8 cellular contexts compared by ENCODE assay signal in genomic region chr19:19643158-19644053, GRCh38. TPM values are rescaled to one million over a fixed set of nuclear protein-coding genes. Genes with fewer than 3 reads are reported as not detected.
DNase-seq lines count a peak whose midpoint lies in the region; ATAC-seq and TF ChIP-seq lines count a peak whose summit lies in the region.

Gene GMIP, minus strand, starts transcription at chr19:19643657. Its CDS starts 128 bp downstream, at chr19:19643529.

- peak; percentile 95 for TF ChIP-seq CTCF in endodermal cell (conservative IDR thresholded peaks at IDR 0.05)

- 0 to 2% methylated on average over 17 to 49 of the region's 50 CpGs for WGBS in endodermal cell (ENCODE audit: insufficient coverage in 1 of 2, insufficient read length in 1 of 2), 2 experiments

- peak; percentile 92 for DNase-seq in AG20443 (ENCODE audit: low spot score)
- peak; percentile 55 to 77 for DNase-seq in NOMO-1 (lab: John Stamatoyannopoulos, UW; ENCODE audit: unreplicated experiment in 2 of 2)
- peak; percentile 96 for DNase-seq in endodermal cell
- DNase-seq in midbrain (lab: John Stamatoyannopoulos, UW) = peak; percentile 59
- peak; percentile 75 to 81 for DNase-seq in stimulated activated CD8-positive, alpha-beta memory T cell treated with anti-CD3 and anti-CD28 coated beads, Interleukin-4, amount 100 ng/mL, for 1 hour (ENCODE audit: low read depth in 2 of 2, low spot score in 1 of 2)

- H3K4me1 ChIP-seq in endodermal cell (ENCODE audit: control insufficient read depth, insufficient read depth, low read length) = peaks cover 4% of the 10 kb centered on the region

- ATAC-seq in GM19023 (IDR thresholded peaks at IDR 0.05; ENCODE audit: unreplicated experiment) = peak; percentile 71
- ATAC-seq in HG03342 (IDR thresholded peaks at IDR 0.05; ENCODE audit: unreplicated experiment) = peak; percentile 60

- H3K27me3 ChIP-seq in endodermal cell (ENCODE audit: control insufficient read depth, insufficient read depth, low read length, poor library complexity, severe bottlenecking) = no peaks in the 10 kb centered on the region

- peaks cover 27% of the 10 kb centered on the region for H3K36me3 Mint-ChIP-seq in endodermal cell (ENCODE audit: low read depth)

- H3K4me3 ChIP-seq in endodermal cell (ENCODE audit: low read length) = peak within 1 kb of the TSS; percentile 90

- H3K4me3 Mint-ChIP-seq in endodermal cell = peak within 1 kb of the TSS; percentile 88

- no peaks in the 10 kb centered on the region for H3K9me3 ChIP-seq in endodermal cell (ENCODE audit: control insufficient read depth, low read length)

- peak within 1 kb of the TSS; percentile 95 for H3K27ac Mint-ChIP-seq in endodermal cell

- peaks cover 8% of the 10 kb centered on the region for H3K4me1 Mint-ChIP-seq in endodermal cell

- H3K27ac ChIP-seq in endodermal cell (ENCODE audit: low read depth, low read length) = peak within 1 kb of the TSS; percentile 91

- peak within 1 kb of the TSS; percentile 76 for H3K9ac ChIP-seq in endodermal cell (ENCODE audit: extremely low read depth, low read length, poor library complexity, severe bottlenecking)

- peaks cover 35% of the 10 kb centered on the region for H3K36me3 ChIP-seq in endodermal cell (ENCODE audit: control insufficient read depth, insufficient read depth, low read length)

- CTCF ChIA-PET in activated CD8-positive, alpha-beta memory T cell treated with anti-CD3 and anti-CD28 coated beads for 36 hours (lab: Charles Lee) = interaction anchor here (0.5 to 3.5 kb wide), 24 partner anchors 9 to 315 kb away, joined by 3 to 32 read pairs (median 5); partner anchors contain the start of genes YJEFN3 and ZNF101

- H3K9me3 Mint-ChIP-seq in endodermal cell = no peaks in the 10 kb centered on the region

- H3K27me3 Mint-ChIP-seq in endodermal cell (ENCODE audit: insufficient read depth) = no peaks in the 10 kb centered on the region

- POLR2A ChIA-PET in activated CD8-positive, alpha-beta memory T cell treated with anti-CD3 and anti-CD28 coated beads for 36 hours (lab: Charles Lee) = no interaction called here

RNA-seq across cellular contexts. Expression of gene GMIP, which starts in this region (rescaled TPM):
- total RNA-seq in activated CD8-positive, alpha-beta memory T cell treated with anti-CD3 and anti-CD28 coated beads for 36 hours = 10 to 100 TPM; 58.1 to 60.9 TPM
- total RNA-seq in endodermal cell = 10 to 100 TPM; 16.5 to 18.7 TPM
- 22.7 TPM for polyA plus RNA-seq in endodermal cell (2013, experiment 1 of 2)
- polyA plus RNA-seq in endodermal cell (2013, experiment 2 of 2) = 24.9 TPM

Comparison
In these comparisons a context has a peak if more than half of its experiments do, and no peak if none do; other contexts are left out.
1. Peak in every context shown above with its lines: DNase-seq, ATAC-seq, H3K4me3 ChIP-seq and H3K27ac ChIP-seq.